In genomic region chr5:77987331-77987730, GRCh38 we compare ENCODE assay signal across 1 cellular context.
TF ChIP-seq lines count a peak whose summit lies in the region.

No MANE protein-coding gene starts in this region.

TF ChIP-seq in GM23338, 12 proteins besides CTCF, POLR2A, EP300 and RAD21 (continued from another document):
- no peak for TF ChIP-seq CREB1 (CRISPR knock-in tag; IDR thresholded peaks at IDR 0.05; ENCODE audit: low read depth)
- TF ChIP-seq ZNF331 (CRISPR knock-in tag; IDR thresholded peaks at IDR 0.05; ENCODE audit: low read depth) = no peak
- TF ChIP-seq JUNB (IDR thresholded peaks at IDR 0.05; ENCODE audit: unreplicated experiment) = no peak
- TF ChIP-seq, protein P1, sequence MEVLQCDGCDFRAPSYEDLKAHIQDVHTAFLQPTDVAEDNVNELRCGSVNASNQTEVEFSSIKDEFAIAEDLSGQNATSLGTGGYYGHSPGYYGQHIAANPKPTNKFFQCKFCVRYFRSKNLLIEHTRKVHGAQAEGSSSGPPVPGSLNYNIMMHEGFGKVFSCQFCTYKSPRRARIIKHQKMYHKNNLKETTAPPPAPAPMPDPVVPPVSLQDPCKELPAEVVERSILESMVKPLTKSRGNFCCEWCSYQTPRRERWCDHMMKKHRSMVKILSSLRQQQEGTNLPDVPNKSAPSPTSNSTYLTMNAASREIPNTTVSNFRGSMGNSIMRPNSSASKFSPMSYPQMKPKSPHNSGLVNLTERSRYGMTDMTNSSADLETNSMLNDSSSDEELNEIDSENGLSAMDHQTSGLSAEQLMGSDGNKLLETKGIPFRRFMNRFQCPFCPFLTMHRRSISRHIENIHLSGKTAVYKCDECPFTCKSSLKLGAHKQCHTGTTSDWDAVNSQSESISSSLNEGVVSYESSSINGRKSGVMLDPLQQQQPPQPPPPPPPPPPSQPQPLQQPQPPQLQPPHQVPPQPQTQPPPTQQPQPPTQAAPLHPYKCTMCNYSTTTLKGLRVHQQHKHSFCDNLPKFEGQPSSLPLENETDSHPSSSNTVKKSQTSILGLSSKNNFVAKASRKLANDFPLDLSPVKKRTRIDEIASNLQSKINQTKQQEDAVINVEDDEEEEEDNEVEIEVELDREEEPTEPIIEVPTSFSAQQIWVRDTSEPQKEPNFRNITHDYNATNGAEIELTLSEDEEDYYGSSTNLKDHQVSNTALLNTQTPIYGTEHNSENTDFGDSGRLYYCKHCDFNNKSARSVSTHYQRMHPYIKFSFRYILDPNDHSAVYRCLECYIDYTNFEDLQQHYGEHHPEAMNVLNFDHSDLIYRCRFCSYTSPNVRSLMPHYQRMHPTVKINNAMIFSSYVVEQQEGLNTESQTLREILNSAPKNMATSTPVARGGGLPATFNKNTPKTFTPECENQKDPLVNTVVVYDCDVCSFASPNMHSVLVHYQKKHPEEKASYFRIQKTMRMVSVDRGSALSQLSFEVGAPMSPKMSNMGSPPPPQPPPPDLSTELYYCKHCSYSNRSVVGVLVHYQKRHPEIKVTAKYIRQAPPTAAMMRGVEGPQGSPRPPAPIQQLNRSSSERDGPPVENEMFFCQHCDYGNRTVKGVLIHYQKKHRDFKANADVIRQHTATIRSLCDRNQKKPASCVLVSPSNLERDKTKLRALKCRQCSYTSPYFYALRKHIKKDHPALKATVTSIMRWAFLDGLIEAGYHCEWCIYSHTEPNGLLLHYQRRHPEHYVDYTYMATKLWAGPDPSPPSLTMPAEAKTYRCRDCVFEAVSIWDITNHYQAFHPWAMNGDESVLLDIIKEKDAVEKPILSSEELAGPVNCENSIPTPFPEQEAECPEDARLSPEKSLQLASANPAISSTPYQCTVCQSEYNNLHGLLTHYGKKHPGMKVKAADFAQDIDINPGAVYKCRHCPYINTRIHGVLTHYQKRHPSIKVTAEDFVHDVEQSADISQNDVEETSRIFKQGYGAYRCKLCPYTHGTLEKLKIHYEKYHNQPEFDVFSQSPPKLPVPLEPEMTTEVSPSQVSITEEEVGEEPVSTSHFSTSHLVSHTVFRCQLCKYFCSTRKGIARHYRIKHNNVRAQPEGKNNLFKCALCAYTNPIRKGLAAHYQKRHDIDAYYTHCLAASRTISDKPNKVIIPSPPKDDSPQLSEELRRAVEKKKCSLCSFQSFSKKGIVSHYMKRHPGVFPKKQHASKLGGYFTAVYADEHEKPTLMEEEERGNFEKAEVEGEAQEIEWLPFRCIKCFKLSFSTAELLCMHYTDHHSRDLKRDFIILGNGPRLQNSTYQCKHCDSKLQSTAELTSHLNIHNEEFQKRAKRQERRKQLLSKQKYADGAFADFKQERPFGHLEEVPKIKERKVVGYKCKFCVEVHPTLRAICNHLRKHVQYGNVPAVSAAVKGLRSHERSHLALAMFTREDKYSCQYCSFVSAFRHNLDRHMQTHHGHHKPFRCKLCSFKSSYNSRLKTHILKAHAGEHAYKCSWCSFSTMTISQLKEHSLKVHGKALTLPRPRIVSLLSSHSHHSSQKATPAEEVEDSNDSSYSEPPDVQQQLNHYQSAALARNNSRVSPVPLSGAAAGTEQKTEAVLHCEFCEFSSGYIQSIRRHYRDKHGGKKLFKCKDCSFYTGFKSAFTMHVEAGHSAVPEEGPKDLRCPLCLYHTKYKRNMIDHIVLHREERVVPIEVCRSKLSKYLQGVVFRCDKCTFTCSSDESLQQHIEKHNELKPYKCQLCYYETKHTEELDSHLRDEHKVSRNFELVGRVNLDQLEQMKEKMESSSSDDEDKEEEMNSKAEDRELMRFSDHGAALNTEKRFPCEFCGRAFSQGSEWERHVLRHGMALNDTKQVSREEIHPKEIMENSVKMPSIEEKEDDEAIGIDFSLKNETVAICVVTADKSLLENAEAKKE (CRISPR knock-in tag; IDR thresholded peaks at IDR 0.05) = no peak
- TF ChIP-seq EZH2 (IDR thresholded peaks at IDR 0.05; ENCODE audit: low read depth, unreplicated experiment) = no peak
- no peak for TF ChIP-seq NANOG (IDR thresholded peaks at IDR 0.05; ENCODE audit: borderline replicate concordance)
